ENCODE assay signal across 14 cellular contexts in genomic region chr12:9864913-9865675, GRCh38. TPM values are rescaled to one million over a fixed set of nuclear protein-coding genes. Genes with fewer than 3 reads are reported as not detected.
DNase-seq lines count a peak whose midpoint lies in the region; ATAC-seq, FAIRE-seq and TF ChIP-seq lines count a peak whose summit lies in the region.
"Had no signal": no experiment of that assay in that cellular context is flagged by ENCODE, and none has a peak within 500 bp of the region (broad histone marks: within the 10 kb centered on the region; RNA-seq: fewer than 3 reads in every experiment).

No MANE protein-coding gene starts in this region.

- H3K4me1 Mint-ChIP-seq in naive thymus-derived CD8-positive, alpha-beta T cell: peaks cover 16 to 57% (median 42%) of the 10 kb centered on the region in 4 donors
- peaks cover 5% of the 10 kb centered on the region for H3K4me1 Mint-ChIP-seq in nephron progenitor cell

- H3K36me3 ChIP-seq in A673 (ENCODE audit: insufficient read depth, low read length, poor library complexity, severe bottlenecking): peaks cover 3% of the 10 kb centered on the region

- DNase-seq in A673 (ENCODE audit: low spot score): peak; percentile 7
- no peak for DNase-seq in H54 (ENCODE audit: insufficient read length, low spot score)
- no peak for DNase-seq in activated naive CD4-positive, alpha-beta T cell treated with anti-CD3 and anti-CD28 coated beads, Interleukin-2, amount 50 U/mL, for 72 hours (ENCODE audit: low spot score in 2 of 2)
- peak in 3 of 10 donors; percentile 25 to 34 (median 34) for DNase-seq in naive thymus-derived CD8-positive, alpha-beta T cell
- no peak for DNase-seq in nephron progenitor cell
- no peak for DNase-seq in hepatic stellate cell (ENCODE audit: low spot score)
- no peak for DNase-seq in stimulated activated CD4-positive, alpha-beta T cell treated with anti-CD3 and anti-CD28 coated beads, Interleukin-1b, Interleukin-23, amount 100 ng/mL, for 48 hours
- DNase-seq: NCI-H510A had no signal

- TF ChIP-seq CTCF in A673 (conservative IDR thresholded peaks at IDR 0.05; ENCODE audit: low read depth, low read length) (no peak), nephron progenitor cell (IDR thresholded peaks at IDR 0.05) (no peak)

- BruUV-seq in A673 (replicated peaks; lab: Mats Ljungman, UMichigan): no TSS peak

- H3K9me3 ChIP-seq in A673 (ENCODE audit: low read depth, low read length, poor library complexity, severe bottlenecking): peaks cover 3% of the 10 kb centered on the region

- H3K4me1 ChIP-seq in A673 (ENCODE audit: insufficient read depth, low read length, poor library complexity, severe bottlenecking): no peaks in the 10 kb centered on the region

- H3K4me3 Mint-ChIP-seq in naive thymus-derived CD8-positive, alpha-beta T cell: peak overlapping the region; percentile 75 to 96 (median 90)
- no peak overlapping the region for H3K4me3 Mint-ChIP-seq in nephron progenitor cell
- H3K4me3 Mint-ChIP-seq: type B pancreatic cell had no signal

- H3K27me3 ChIP-seq in A673 (replicated peaks; ENCODE audit: insufficient read depth, low read depth, low read length, poor library complexity): no peaks in the 10 kb centered on the region

- peak overlapping the region; percentile 11 for H3K4me3 ChIP-seq in A673 (ENCODE audit: low read depth, low read length, poor library complexity, severe bottlenecking)

- CTCF ChIA-PET in A673 (lab: Charles Lee): no interaction called here

- H3K36me3 Mint-ChIP-seq in activated naive CD4-positive, alpha-beta T cell treated with anti-CD3 and anti-CD28 coated beads, Interleukin-2, amount 50 U/mL, for 72 hours: peaks cover 20 to 25% of the 10 kb centered on the region in 2 donors
- peaks cover 17 to 25% (median 22%) of the 10 kb centered on the region in 3 donors for H3K36me3 Mint-ChIP-seq in naive thymus-derived CD8-positive, alpha-beta T cell
- no peaks in the 10 kb centered on the region for H3K36me3 Mint-ChIP-seq in nephron progenitor cell (ENCODE audit: low read depth)
- H3K36me3 Mint-ChIP-seq: type B pancreatic cell had no signal

- no peaks in the 10 kb centered on the region for H3K27me3 Mint-ChIP-seq in naive thymus-derived CD8-positive, alpha-beta T cell
- H3K27me3 Mint-ChIP-seq in nephron progenitor cell (ENCODE audit: low read depth, poor library complexity): no peaks in the 10 kb centered on the region
- H3K27me3 Mint-ChIP-seq: type B pancreatic cell had no signal

- H3K27ac ChIP-seq in A673 (ENCODE audit: low read depth, low read length, poor library complexity, severe bottlenecking): peak overlapping the region; percentile 51
- H3K27ac ChIP-seq: epithelial cell of prostate had no signal

- H3K9me3 Mint-ChIP-seq in activated naive CD4-positive, alpha-beta T cell treated with anti-CD3 and anti-CD28 coated beads, Interleukin-2, amount 50 U/mL, for 72 hours: no peaks in the 10 kb centered on the region
- peaks cover 0 to 16% (median 12%) of the 10 kb centered on the region in 9 donors for H3K9me3 Mint-ChIP-seq in naive thymus-derived CD8-positive, alpha-beta T cell
- H3K9me3 Mint-ChIP-seq in nephron progenitor cell: no peaks in the 10 kb centered on the region
- H3K9me3 Mint-ChIP-seq: type B pancreatic cell had no signal

- TF ChIP-seq POLR2A in H54 (IDR thresholded peaks at IDR 0.05; ENCODE audit: low read depth, low read length): no peak

- POLR2A ChIA-PET in A673 (lab: Charles Lee; ENCODE audit: low non-redundant PET): no interaction called here
- POLR2A ChIA-PET in naive thymus-derived CD8-positive, alpha-beta T cell (lab: Charles Lee): interaction anchor here (0.7 to 1.3 kb wide), 4 partner anchors 41 to 670 kb away, joined by 3 to 6 read pairs (median 3); no protein-coding TSS in a partner anchor

- peak overlapping the region; percentile 27 to 91 for H3K27ac Mint-ChIP-seq in activated naive CD4-positive, alpha-beta T cell treated with anti-CD3 and anti-CD28 coated beads, Interleukin-2, amount 50 U/mL, for 72 hours
- peak overlapping the region; percentile 72 to 96 (median 87) for H3K27ac Mint-ChIP-seq in naive thymus-derived CD8-positive, alpha-beta T cell
- no peak overlapping the region for H3K27ac Mint-ChIP-seq in nephron progenitor cell
- H3K27ac Mint-ChIP-seq: type B pancreatic cell had no signal

- peak; percentile 54 to 78 for ATAC-seq in activated naive CD4-positive, alpha-beta T cell treated with anti-CD3 and anti-CD28 coated beads, Interleukin-2, amount 50 U/mL, for 72 hours
- ATAC-seq in naive thymus-derived CD8-positive, alpha-beta T cell: peak; percentile 43 to 53
- no peak for ATAC-seq in HG03432 (IDR thresholded peaks at IDR 0.05; ENCODE audit: unreplicated experiment)
- ATAC-seq: HepG2 had no signal

- peak; percentile 45 for FAIRE-seq in H54 (lab: Jason Lieb, UNC)
- FAIRE-seq: HepG2 had no signal

- intact Hi-C loops in A673 (cut with micrococcal nuclease; ENCODE audit: unreplicated experiment): no loop called here

RNA-seq across cellular contexts. Expression of gene CLEC2B, which starts 4.1 kb away (rescaled TPM):
- total RNA-seq in A673 (2021): 9.4 and 12.3 TPM in 2 replicates
- 10 to 100 TPM; 15.0 to 42.0 TPM for total RNA-seq in activated naive CD4-positive, alpha-beta T cell treated with anti-CD3 and anti-CD28 coated beads, Interleukin-2, amount 50 U/mL, for 72 hours
- 10 to 100 TPM; 85.1 to 95.6 TPM for total RNA-seq in naive thymus-derived CD8-positive, alpha-beta T cell
- polyA plus RNA-seq in naive thymus-derived CD8-positive, alpha-beta T cell: 10 to 100 TPM; 36.8 to 78.4 (median 41.9) TPM
- total RNA-seq: HepG2 had no signal
- polyA plus RNA-seq: HepG2 had no signal

RNA-seq across cellular contexts. Expression of gene KLRF2, which starts 16.2 kb away (rescaled TPM):
- total RNA-seq in A673 (2021): not detected in 2 replicates
- not detected for total RNA-seq in activated naive CD4-positive, alpha-beta T cell treated with anti-CD3 and anti-CD28 coated beads, Interleukin-2, amount 50 U/mL, for 72 hours
- not detected for total RNA-seq in naive thymus-derived CD8-positive, alpha-beta T cell
- polyA plus RNA-seq in naive thymus-derived CD8-positive, alpha-beta T cell: not detected
- total RNA-seq: HepG2, liver had no signal
- polyA plus RNA-seq: adipose tissue, HepG2, liver had no signal

RNA-seq across cellular contexts. Expression of gene KLRF1, which starts 37.8 kb away (rescaled TPM):
- not detected in 2 replicates for total RNA-seq in A673 (2021)
- total RNA-seq in activated naive CD4-positive, alpha-beta T cell treated with anti-CD3 and anti-CD28 coated beads, Interleukin-2, amount 50 U/mL, for 72 hours: under 1 TPM in 1 of 2 donors, not detected in 1; 0.45 TPM
- 1 to 10 TPM in 1 of 2 experiments, under 1 TPM in 1; 0.93 to 1.3 TPM for total RNA-seq in naive thymus-derived CD8-positive, alpha-beta T cell
- polyA plus RNA-seq in naive thymus-derived CD8-positive, alpha-beta T cell: 10 to 100 TPM in 1 of 3 donors, under 1 TPM in 2; 0.83 to 83.4 (median 0.92) TPM
- total RNA-seq: HepG2 had no signal
- polyA plus RNA-seq: HepG2 had no signal
